ENCODE assay signal across 18 cellular contexts in the genomic region with DNA sequence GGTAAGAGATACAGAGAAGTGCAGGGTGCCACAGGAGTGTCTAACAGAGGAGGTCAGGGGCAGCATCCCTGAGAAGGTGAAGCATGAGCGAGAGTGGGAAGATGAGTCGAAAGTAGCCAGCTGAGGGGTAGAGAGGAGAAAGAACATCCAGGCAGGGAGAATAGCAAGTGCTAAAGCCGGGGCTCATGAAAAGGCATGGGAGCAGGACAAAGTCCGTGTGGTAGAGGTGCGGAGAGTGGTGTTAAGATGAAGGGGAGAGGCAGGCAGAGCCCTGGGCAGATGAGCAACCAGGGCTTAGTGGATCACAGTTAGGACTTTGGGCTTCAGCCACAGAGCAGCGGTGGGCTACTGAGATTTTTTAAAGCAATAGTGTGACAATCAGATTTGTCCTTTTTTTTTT. TPM values are rescaled to one million over a fixed set of nuclear protein-coding genes. Genes with fewer than 3 reads are reported as not detected.
A peak's percentile ranks its signal among the peaks of the same experiment; 100 is the strongest.
DNase-seq lines count a peak whose midpoint lies in the region; ATAC-seq and TF ChIP-seq lines count a peak whose summit lies in the region.
"Had no signal": no experiment of that assay in that cellular context is flagged by ENCODE, and none has a peak within 500 bp of the region (broad histone marks: within the 10 kb centered on the region; RNA-seq: fewer than 3 reads in every experiment).

No MANE protein-coding gene starts in this region.

- CTCF ChIA-PET in OCI-LY7 (lab: Charles Lee; ENCODE audit: unreplicated experiment), result no interaction called here

- H3K27ac Mint-ChIP-seq in activated naive CD4-positive, alpha-beta T cell treated with anti-CD3 and anti-CD28 coated beads, Interleukin-2, amount 50 U/mL, for 72 hours, result peak overlapping the region; percentile 19 to 32
- peak overlapping the region; percentile 3 for H3K27ac Mint-ChIP-seq in type B pancreatic cell
- H3K27ac Mint-ChIP-seq in neural progenitor cell, result no peak overlapping the region
- H3K27ac Mint-ChIP-seq: CD4-positive, alpha-beta T cell had no signal

- H3K4me3 Mint-ChIP-seq in type B pancreatic cell, result no peak overlapping the region
- H3K4me3 Mint-ChIP-seq in neural progenitor cell, result no peak overlapping the region
- H3K4me3 Mint-ChIP-seq: CD4-positive, alpha-beta T cell had no signal

- BruUV-seq in OCI-LY7 (replicated peaks; lab: Mats Ljungman, UMichigan), result no TSS peak

- H3K27ac ChIP-seq in esophagus muscularis mucosa (replicated peaks in 1 of 4) (no peak overlapping the region), psoas muscle (peak overlapping the region; percentile 23), neural progenitor cell (no peak overlapping the region), OCI-LY7 (ENCODE audit: low read depth, low read length, poor library complexity, severe bottlenecking) (no peak overlapping the region)
- H3K27ac ChIP-seq: 22Rv1, A549, C4-2B, GM23248 had no signal

- H4K20me1 ChIP-seq in neural progenitor cell (ENCODE audit: low read depth) (no peaks in the 10 kb centered on the region), OCI-LY7 (ENCODE audit: insufficient read depth, low read length) (no peaks in the 10 kb centered on the region)

- no peaks in the 10 kb centered on the region for H3F3A ChIP-seq in neural progenitor cell (ENCODE audit: low read depth)

- H3K4me3 ChIP-seq in esophagus muscularis mucosa (no peak overlapping the region), psoas muscle (no peak overlapping the region), neural progenitor cell (no peak overlapping the region), OCI-LY7 (ENCODE audit: low read depth, low read length, poor library complexity, severe bottlenecking) (no peak overlapping the region)
- H3K4me3 ChIP-seq: A549, GM23248, HAP-1 had no signal

- H3K4me1 Mint-ChIP-seq in type B pancreatic cell (ENCODE audit: unreplicated experiment), result peaks cover 6% of the 10 kb centered on the region
- H3K4me1 Mint-ChIP-seq in neural progenitor cell, result no peaks in the 10 kb centered on the region

- TF ChIP-seq POLR2A in esophagus muscularis mucosa (IDR thresholded peaks at IDR 0.05; ENCODE audit: low read depth), result no peak

- ATAC-seq in activated naive CD4-positive, alpha-beta T cell treated with anti-CD3 and anti-CD28 coated beads, Interleukin-2, amount 50 U/mL, for 72 hours, result no peak
- ATAC-seq in psoas muscle, result no peak
- no peak for ATAC-seq in HG02840 (IDR thresholded peaks at IDR 0.05; ENCODE audit: low FRiP score, unreplicated experiment)
- ATAC-seq: A549 had no signal

- intact Hi-C loops in esophagus muscularis mucosa (cut with DNase I), result loop anchor here (10.0 kb wide), 1 partner anchor 445 kb away; no protein-coding TSS in a partner anchor
- intact Hi-C loops in psoas muscle (cut with DNase I), result loop anchor here in 1 of 2 donors (5.0 kb wide), 1 partner anchor 37 kb away; no protein-coding TSS in a partner anchor
- intact Hi-C loops in OCI-LY7 (cut with micrococcal nuclease; ENCODE audit: unreplicated experiment), result loop anchor here (10.0 kb wide), 1 partner anchor 355 kb away; a partner anchor contains a TSS

- WGBS in esophagus muscularis mucosa, result 89% methylated on average over 6 of the region's 6 CpGs
- WGBS in psoas muscle, 3 donors, result 91 to 96% (median 91%) methylated on average over 6 of the region's 6 CpGs

- POLR2A ChIA-PET in OCI-LY7 (lab: Charles Lee), result interaction anchor here (0.7 kb wide), 1 partner anchor 34 kb away, joined by 4 read pairs; no protein-coding TSS in a partner anchor

- H3K9me3 Mint-ChIP-seq in activated naive CD4-positive, alpha-beta T cell treated with anti-CD3 and anti-CD28 coated beads, Interleukin-2, amount 50 U/mL, for 72 hours, result no peaks in the 10 kb centered on the region
- H3K9me3 Mint-ChIP-seq in type B pancreatic cell (no peaks in the 10 kb centered on the region), neural progenitor cell (no peaks in the 10 kb centered on the region)
- H3K9me3 Mint-ChIP-seq: CD4-positive, alpha-beta T cell had no signal

- H3K4me2 ChIP-seq in neural progenitor cell (no peak overlapping the region), OCI-LY7 (ENCODE audit: low read length) (no peak overlapping the region)
- H3K4me2 ChIP-seq: A549 had no signal

- H3K27me3 ChIP-seq in esophagus muscularis mucosa (no peaks in the 10 kb centered on the region), psoas muscle (ENCODE audit: insufficient read depth in 3 of 3, low read length in 2 of 3) (no peaks in the 10 kb centered on the region), neural progenitor cell (no peaks in the 10 kb centered on the region)

- H2AFZ ChIP-seq in neural progenitor cell (replicated peaks) (no peak overlapping the region), OCI-LY7 (ENCODE audit: low read length) (no peak overlapping the region)
- H2AFZ ChIP-seq: GM23248 had no signal

- DNase-seq in activated naive CD4-positive, alpha-beta T cell treated with anti-CD3 and anti-CD28 coated beads, Interleukin-2, amount 50 U/mL, for 72 hours (ENCODE audit: low spot score in 2 of 2), result no peak
- DNase-seq in activated naive CD4-positive, alpha-beta T cell treated with Interleukin-2 at 50 U/mL for 16 hours, result no peak
- DNase-seq in esophagus muscularis mucosa (ENCODE audit: extremely low spot score), result peak; percentile 29
- no peak for DNase-seq in psoas muscle
- no peak for DNase-seq in type B pancreatic cell (ENCODE audit: extremely low spot score, unreplicated experiment)
- DNase-seq in neural progenitor cell (ENCODE audit: low spot score), result no peak
- DNase-seq in OCI-LY7 (ENCODE audit: low spot score), result no peak
- DNase-seq: AML-193; Caco-2; CD4-positive, alpha-beta T cell; DMS79; GDM1; GM23248 had no signal

- H3K9ac ChIP-seq in neural progenitor cell, result no peak overlapping the region
- H3K9ac ChIP-seq: GM23248 had no signal

- TF ChIP-seq EP300 in esophagus muscularis mucosa (IDR thresholded peaks at IDR 0.05), result no peak

- TF ChIP-seq CTCF in esophagus muscularis mucosa (IDR thresholded peaks at IDR 0.05) (no peak), psoas muscle (IDR thresholded peaks at IDR 0.05) (no peak), type B pancreatic cell (conservative IDR thresholded peaks at IDR 0.05) (no peak), neural progenitor cell (IDR thresholded peaks at IDR 0.05) (no peak), OCI-LY7 (conservative IDR thresholded peaks at IDR 0.05; ENCODE audit: low read length) (no peak)

- H3K9me3 ChIP-seq in esophagus muscularis mucosa, result no peaks in the 10 kb centered on the region
- no peaks in the 10 kb centered on the region for H3K9me3 ChIP-seq in psoas muscle
- H3K9me3 ChIP-seq in neural progenitor cell (ENCODE audit: low read depth), result no peaks in the 10 kb centered on the region
- no peaks in the 10 kb centered on the region for H3K9me3 ChIP-seq in OCI-LY7 (ENCODE audit: low read length)
- H3K9me3 ChIP-seq: A549, Caco-2, HAP-1 had no signal

- H3K4me1 ChIP-seq in esophagus muscularis mucosa (peaks cover 9 to 19% (median 15%) of the 10 kb centered on the region in 4 donors), psoas muscle (peaks cover 42% of the 10 kb centered on the region), neural progenitor cell (no peaks in the 10 kb centered on the region), OCI-LY7 (ENCODE audit: insufficient read depth, low read length, poor library complexity, severe bottlenecking) (no peaks in the 10 kb centered on the region)
- H3K4me1 ChIP-seq: Caco-2, HAP-1 had no signal

- peaks cover 0 to 49% (median 26%) of the 10 kb centered on the region in 4 donors for H3K36me3 ChIP-seq in esophagus muscularis mucosa
- peaks cover 0 to 77% of the 10 kb centered on the region in 2 donors for H3K36me3 ChIP-seq in psoas muscle (ENCODE audit: insufficient read depth in 1 of 2, low read depth in 1 of 2)
- H3K36me3 ChIP-seq in neural progenitor cell, result no peaks in the 10 kb centered on the region
- no peaks in the 10 kb centered on the region for H3K36me3 ChIP-seq in OCI-LY7 (ENCODE audit: insufficient read depth, low read length)

- no peaks in the 10 kb centered on the region for H3K36me3 Mint-ChIP-seq in activated naive CD4-positive, alpha-beta T cell treated with anti-CD3 and anti-CD28 coated beads, Interleukin-2, amount 50 U/mL, for 72 hours
- H3K36me3 Mint-ChIP-seq in type B pancreatic cell (peaks cover 19% of the 10 kb centered on the region), neural progenitor cell (no peaks in the 10 kb centered on the region)

- no peaks in the 10 kb centered on the region for H3K27me3 Mint-ChIP-seq in type B pancreatic cell
- H3K27me3 Mint-ChIP-seq in neural progenitor cell (ENCODE audit: insufficient read depth, low read depth), result peaks cover 2% of the 10 kb centered on the region
- H3K27me3 Mint-ChIP-seq: CD4-positive, alpha-beta T cell had no signal

- H3K79me2 ChIP-seq in neural progenitor cell (ENCODE audit: low read depth) (no peaks in the 10 kb centered on the region), OCI-LY7 (ENCODE audit: insufficient read depth, low read depth, low read length) (no peaks in the 10 kb centered on the region)

- no peaks in the 10 kb centered on the region for H3K9me2 ChIP-seq in OCI-LY7 (ENCODE audit: insufficient read depth, low read length)

RNA-seq across cellular contexts. Expression of a gene that starts 10.5 kb away (rescaled TPM):
- 1 to 10 TPM; 3.1 to 5.5 TPM for total RNA-seq in activated naive CD4-positive, alpha-beta T cell treated with anti-CD3 and anti-CD28 coated beads, Interleukin-2, amount 50 U/mL, for 72 hours
- 1 to 10 TPM; 6.2 to 8.8 (median 7.5) TPM for total RNA-seq in esophagus muscularis mucosa
- total RNA-seq in psoas muscle, result 100 to 1,000 TPM in 1 of 4 donors, 10 to 100 TPM in 3; 26.6 to 145 (median 74.7) TPM
- 10 to 100 TPM; 37.7 to 93.7 (median 60.6) TPM for polyA plus RNA-seq in psoas muscle
- total RNA-seq in type B pancreatic cell (ENCODE audit: low replicate concordance), result 21.6 and 39.3 TPM in 2 replicates
- total RNA-seq in neural progenitor cell (ENCODE audit: low replicate concordance), result 3.1 and 4.3 TPM in 2 replicates
- total RNA-seq in OCI-LY7 (2014; rRNA removed; shearing (Covaris generic)), result 0.88 TPM in 1 of 2 replicates, not detected in the other
- 0.18 and 0.36 TPM in 2 replicates for total RNA-seq in OCI-LY7 (2022)
